In the genomic region with DNA sequence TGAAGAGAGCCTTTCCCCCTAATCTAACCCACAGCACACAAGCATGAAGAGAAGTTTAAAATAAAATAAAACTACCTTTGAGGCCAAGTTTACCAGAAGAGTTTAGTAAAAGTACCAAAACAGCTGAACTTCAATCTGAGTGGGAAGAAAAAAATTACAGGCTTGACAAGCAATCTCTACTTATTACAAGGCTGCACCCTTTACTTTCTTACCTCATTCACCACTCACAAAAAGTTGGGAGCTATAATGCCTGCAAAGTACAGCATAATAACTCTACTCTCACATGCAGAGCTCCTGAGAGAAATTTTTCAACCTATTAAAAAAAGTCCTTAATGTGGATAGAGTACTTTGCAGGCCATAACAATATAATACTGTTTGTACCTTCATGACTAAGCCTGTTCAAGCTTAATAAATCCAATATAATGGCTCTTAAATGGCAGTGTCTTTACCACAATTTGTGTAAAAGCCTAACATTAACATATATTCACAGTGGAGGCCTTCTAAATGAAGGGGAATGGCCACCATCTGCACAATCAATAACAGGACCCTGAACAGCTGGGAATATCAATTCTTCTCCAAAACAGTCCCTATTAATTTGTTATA, we compare ENCODE assay signal across 12 cellular contexts.
DNase-seq lines count a peak whose midpoint lies in the region; ATAC-seq, FAIRE-seq and TF ChIP-seq lines count a peak whose summit lies in the region.
"Had no signal": no experiment of that assay in that cellular context is flagged by ENCODE, and none has a peak within 500 bp of the region (broad histone marks: within the 10 kb centered on the region; RNA-seq: fewer than 3 reads in every experiment).

No MANE protein-coding gene starts in this region.

- H3K27ac Mint-ChIP-seq in astrocyte (ENCODE audit: unreplicated experiment), result peak overlapping the region; percentile 3
- no peak overlapping the region for H3K27ac Mint-ChIP-seq in activated T-helper 1 cell treated with anti-CD3 and anti-CD28 coated beads, Interleukin-12 subunit alpha, Interleukin-12 subunit beta, Interleukin-2, Interleukin-4 antibody, amounts not matched to agents 30 ng/mL and 10 ng/mL and 1 ng/mL, durations not matched to agents 14 hours and 24 hours and 36 hours
- H3K27ac Mint-ChIP-seq: natural killer cell treated with Interleukin-12 subunit alpha and Interleukin-12 subunit beta and Interleukin-15 and Interleukin-18, amount 100 ng/mL, for 72 hours; T-helper 2 cell treated with Interferon-gamma antibody and Interleukin-4, amounts not matched to agents 5 μg/mL and 100 μg/mL, for 36 hours had no signal

- H3K9me3 ChIP-seq in astrocyte (ENCODE audit: insufficient read depth, low read depth, low read length) (no peaks in the 10 kb centered on the region), left lung (no peaks in the 10 kb centered on the region), testis (no peaks in the 10 kb centered on the region)

- H3K4me1 ChIP-seq in KMS-11 (ENCODE audit: low read depth, poor library complexity, severe bottlenecking), result peaks cover 52% of the 10 kb centered on the region
- H3K4me1 ChIP-seq in astrocyte (ENCODE audit: insufficient read depth, low read length), result peaks cover 45% of the 10 kb centered on the region
- H3K4me1 ChIP-seq in left lung, result peaks cover 9 to 25% of the 10 kb centered on the region in 2 donors
- peaks cover 24% of the 10 kb centered on the region for H3K4me1 ChIP-seq in testis

- peak overlapping the region; percentile 18 for H3K4me3 Mint-ChIP-seq in astrocyte (ENCODE audit: unreplicated experiment)
- no peak overlapping the region for H3K4me3 Mint-ChIP-seq in activated T-helper 1 cell treated with anti-CD3 and anti-CD28 coated beads, Interleukin-12 subunit alpha, Interleukin-12 subunit beta, Interleukin-2, Interleukin-4 antibody, amounts not matched to agents 30 ng/mL and 10 ng/mL and 1 ng/mL, durations not matched to agents 14 hours and 24 hours and 36 hours
- H3K4me3 Mint-ChIP-seq: natural killer cell treated with Interleukin-12 subunit alpha and Interleukin-12 subunit beta and Interleukin-15 and Interleukin-18, amount 100 ng/mL, for 72 hours; T-helper 2 cell treated with Interferon-gamma antibody and Interleukin-4, amounts not matched to agents 5 μg/mL and 100 μg/mL, for 36 hours had no signal

- intact Hi-C loops in left lung (cut with DNase I), result no loop called here
- intact Hi-C loops in testis (cut with DNase I; ENCODE audit: low total_unique reads), result loop anchor here (10.0 kb wide), 1 partner anchor 175 kb away; no protein-coding TSS in a partner anchor
- intact Hi-C loops in activated T-helper 1 cell treated with anti-CD3 and anti-CD28 coated beads, Interleukin-12 subunit alpha, Interleukin-12 subunit beta, Interleukin-2, Interleukin-4 antibody, amounts not matched to agents 30 ng/mL and 10 ng/mL and 1 ng/mL, durations not matched to agents 14 hours and 24 hours and 36 hours (cut with micrococcal nuclease), result loop anchor here (5.0 kb wide), 1 partner anchor 683 kb away; the partner anchor contains the start of gene RAB23

- ATAC-seq in left lung (no peak), HG03439 (IDR thresholded peaks at IDR 0.05; ENCODE audit: unreplicated experiment) (no peak), GM18870 (IDR thresholded peaks at IDR 0.05; ENCODE audit: unreplicated experiment) (no peak)
- ATAC-seq: natural killer cell treated with Interleukin-12 subunit alpha and Interleukin-12 subunit beta and Interleukin-15 and Interleukin-18, amount 100 ng/mL, for 72 hours had no signal

- TF ChIP-seq CTCF in KMS-11 (conservative IDR thresholded peaks at IDR 0.05; ENCODE audit: low read depth, low read length) (no peak), astrocyte (IDR thresholded peaks at IDR 0.05; ENCODE audit: insufficient read depth, low read depth, low read length) (no peak), left lung (IDR thresholded peaks at IDR 0.05) (no peak), testis (IDR thresholded peaks at IDR 0.05) (no peak)

- peak overlapping the region; percentile 46 for H3K4me2 ChIP-seq in KMS-11
- H3K4me2 ChIP-seq in astrocyte (ENCODE audit: low read length), result peak overlapping the region; percentile 94

- DNase-seq in astrocyte (ENCODE audit: low read depth) (no peak), left lung (no peak), testis (no peak)
- DNase-seq in activated T-helper 1 cell treated with anti-CD3 and anti-CD28 coated beads, Interleukin-12 subunit alpha, Interleukin-12 subunit beta, Interleukin-2, Interleukin-4 antibody, amounts not matched to agents 30 ng/mL and 10 ng/mL and 1 ng/mL, durations not matched to agents 14 hours and 24 hours and 36 hours (ENCODE audit: low spot score), result no peak
- DNase-seq in effector CD8-positive, alpha-beta T cell (lab: John Stamatoyannopoulos, UW), result no peak
- DNase-seq: NCI-H446 treated with DMSO at 0.1 percent for 48 hours had no signal

- no peak overlapping the region for H2AFZ ChIP-seq in KMS-11 (ENCODE audit: low read depth)
- H2AFZ ChIP-seq in astrocyte (ENCODE audit: low read depth, low read length), result no peak overlapping the region

- H3K27me3 Mint-ChIP-seq in astrocyte (ENCODE audit: low read depth, unreplicated experiment), result no peaks in the 10 kb centered on the region
- H3K27me3 Mint-ChIP-seq in activated T-helper 1 cell treated with anti-CD3 and anti-CD28 coated beads, Interleukin-12 subunit alpha, Interleukin-12 subunit beta, Interleukin-2, Interleukin-4 antibody, amounts not matched to agents 30 ng/mL and 10 ng/mL and 1 ng/mL, durations not matched to agents 14 hours and 24 hours and 36 hours (ENCODE audit: insufficient read depth), result peaks cover 6% of the 10 kb centered on the region
- H3K27me3 Mint-ChIP-seq: natural killer cell treated with Interleukin-12 subunit alpha and Interleukin-12 subunit beta and Interleukin-15 and Interleukin-18, amount 100 ng/mL, for 72 hours had no signal

- TF ChIP-seq POLR2A in testis (IDR thresholded peaks at IDR 0.05), result no peak

- H3K27me3 ChIP-seq in KMS-11 (ENCODE audit: insufficient read depth, low read depth) (no peaks in the 10 kb centered on the region), astrocyte (ENCODE audit: insufficient read depth, low read length) (no peaks in the 10 kb centered on the region), left lung (no peaks in the 10 kb centered on the region), testis (no peaks in the 10 kb centered on the region)

- H3K4me3 ChIP-seq in KMS-11 (IDR thresholded peaks at IDR 0.05; ENCODE audit: insufficient read depth, low read depth, low read length) (no peak overlapping the region), astrocyte (ENCODE audit: insufficient read depth, low read depth, low read length) (peak overlapping the region; percentile 20), left lung (peak overlapping the region in 1 of 2 donors; percentile 44), testis (peak overlapping the region; percentile 1 to 70)

- H3K79me2 ChIP-seq in KMS-11 (ENCODE audit: insufficient read depth, low read depth), result peaks cover 61% of the 10 kb centered on the region
- peaks cover 84% of the 10 kb centered on the region for H3K79me2 ChIP-seq in astrocyte (ENCODE audit: insufficient read depth, low read length)

- H3K36me3 ChIP-seq in KMS-11 (ENCODE audit: insufficient read depth) (no peaks in the 10 kb centered on the region), astrocyte (ENCODE audit: insufficient read depth, low read length) (peaks cover 16% of the 10 kb centered on the region), left lung (peaks cover 0 to 8% of the 10 kb centered on the region in 2 donors), testis (ENCODE audit: low read depth, missing control alignments) (no peaks in the 10 kb centered on the region)

- H3K36me3 Mint-ChIP-seq in astrocyte (ENCODE audit: low read depth, unreplicated experiment), result peaks cover 10% of the 10 kb centered on the region
- no peaks in the 10 kb centered on the region for H3K36me3 Mint-ChIP-seq in activated T-helper 1 cell treated with anti-CD3 and anti-CD28 coated beads, Interleukin-12 subunit alpha, Interleukin-12 subunit beta, Interleukin-2, Interleukin-4 antibody, amounts not matched to agents 30 ng/mL and 10 ng/mL and 1 ng/mL, durations not matched to agents 14 hours and 24 hours and 36 hours (ENCODE audit: low read depth)
- H3K36me3 Mint-ChIP-seq: natural killer cell treated with Interleukin-12 subunit alpha and Interleukin-12 subunit beta and Interleukin-15 and Interleukin-18, amount 100 ng/mL, for 72 hours had no signal

- peaks cover 10% of the 10 kb centered on the region for H3K4me1 Mint-ChIP-seq in astrocyte (ENCODE audit: low read depth, unreplicated experiment)
- H3K4me1 Mint-ChIP-seq in activated T-helper 1 cell treated with anti-CD3 and anti-CD28 coated beads, Interleukin-12 subunit alpha, Interleukin-12 subunit beta, Interleukin-2, Interleukin-4 antibody, amounts not matched to agents 30 ng/mL and 10 ng/mL and 1 ng/mL, durations not matched to agents 14 hours and 24 hours and 36 hours (ENCODE audit: low read depth), result no peaks in the 10 kb centered on the region

- H3K27ac ChIP-seq in KMS-11 (no peak overlapping the region), astrocyte (ENCODE audit: low read depth, low read length) (no peak overlapping the region), left lung (peak overlapping the region; percentile 85 to 97), testis (peak overlapping the region; percentile 90 to 95)

- H3K9me3 Mint-ChIP-seq in astrocyte (ENCODE audit: unreplicated experiment), result no peaks in the 10 kb centered on the region
- no peaks in the 10 kb centered on the region for H3K9me3 Mint-ChIP-seq in activated T-helper 1 cell treated with anti-CD3 and anti-CD28 coated beads, Interleukin-12 subunit alpha, Interleukin-12 subunit beta, Interleukin-2, Interleukin-4 antibody, amounts not matched to agents 30 ng/mL and 10 ng/mL and 1 ng/mL, durations not matched to agents 14 hours and 24 hours and 36 hours
- H3K9me3 Mint-ChIP-seq: natural killer cell treated with Interleukin-12 subunit alpha and Interleukin-12 subunit beta and Interleukin-15 and Interleukin-18, amount 100 ng/mL, for 72 hours; T-helper 2 cell treated with Interferon-gamma antibody and Interleukin-4, amounts not matched to agents 5 μg/mL and 100 μg/mL, for 36 hours had no signal

- H3K9ac ChIP-seq in KMS-11, result no peak overlapping the region; the same call in 1 of the 2 replicates
- peak overlapping the region; percentile 31 for H3K9ac ChIP-seq in astrocyte (ENCODE audit: low read length)

- H4K20me1 ChIP-seq in KMS-11 (ENCODE audit: insufficient read depth) (peaks cover 4% of the 10 kb centered on the region; the same call in 1 of the 2 replicates), astrocyte (ENCODE audit: insufficient read depth, low read length) (peaks cover 47% of the 10 kb centered on the region)

- FAIRE-seq in astrocyte (lab: Jason Lieb, UNC), result no peak
- FAIRE-seq: bronchial epithelial cell had no signal

Comparison
In these comparisons a context has a peak if more than half of its experiments do, and no peak if none do; other contexts are left out.
1. H3K27ac ChIP-seq: peak in left lung (2 of 2) and testis (2 of 2); none in KMS-11 (single experiment) and astrocyte (single experiment).
2. intact Hi-C loops: an anchor here in testis (10.0 kb wide) and activated T-helper 1 cell treated with anti-CD3 and anti-CD28 coated beads, Interleukin-12 subunit alpha, Interleukin-12 subunit beta, Interleukin-2, Interleukin-4 antibody, amounts not matched to agents 30 ng/mL and 10 ng/mL and 1 ng/mL, durations not matched to agents 14 hours and 24 hours and 36 hours (5.0 kb wide); none called in left lung.